Comparison of ENCODE assay signal across 11 cellular contexts in the genomic region with DNA sequence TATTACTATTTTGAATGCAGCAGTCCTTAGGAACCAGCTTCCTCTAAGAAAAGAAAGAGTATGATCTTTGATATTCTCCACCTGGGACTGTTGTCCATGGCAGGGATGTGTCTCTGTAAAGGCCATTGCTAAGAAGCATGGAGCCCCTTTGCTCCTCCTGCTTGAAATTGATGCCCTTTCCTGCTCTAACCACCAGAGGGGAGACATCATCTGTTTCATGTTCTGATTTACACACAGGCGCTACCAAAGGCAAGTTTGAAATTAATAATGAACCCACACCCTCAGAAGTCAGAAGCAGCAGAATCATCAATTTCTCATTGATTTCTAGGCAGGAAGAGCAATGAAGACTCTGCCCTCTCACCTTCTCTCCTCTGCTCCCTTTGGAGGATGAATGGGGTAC.
DNase-seq lines count a peak whose midpoint lies in the region; TF ChIP-seq lines count a peak whose summit lies in the region.
"Had no signal": no experiment of that assay in that cellular context is flagged by ENCODE, and none has a peak within 500 bp of the region (broad histone marks: within the 10 kb centered on the region; RNA-seq: fewer than 3 reads in every experiment).

No MANE protein-coding gene starts in this region.

- H4K20me1 ChIP-seq in Loucy (ENCODE audit: insufficient read depth, low read length, poor library complexity, severe bottlenecking) = no peaks in the 10 kb centered on the region

- no peak for TF ChIP-seq POLR2A in transverse colon (IDR thresholded peaks at IDR 0.05)

- H3F3A ChIP-seq in Loucy (ENCODE audit: low read depth) = no peaks in the 10 kb centered on the region

- H3K79me2 ChIP-seq in Loucy (ENCODE audit: insufficient read depth, low read length) = no peaks in the 10 kb centered on the region

- H3K27me3 ChIP-seq in Loucy (ENCODE audit: insufficient read depth, low read length, poor library complexity, severe bottlenecking) (no peaks in the 10 kb centered on the region), transverse colon (no peaks in the 10 kb centered on the region)

- intact Hi-C loops in MCF 10A (cut with micrococcal nuclease) = loop anchor here (1.0 to 10.0 kb wide), 4 partner anchors 245 to 656 kb away; no protein-coding TSS in a partner anchor
- intact Hi-C loops in transverse colon (cut with DNase I; ENCODE audit: low total_unique reads) = no loop called here

- H2AFZ ChIP-seq in Loucy (ENCODE audit: low read length) = no peak overlapping the region

- WGBS in transverse colon (ENCODE audit: low coverage in 1 of 2), 2 donors = 83 to 100% methylated on average over 1 of the region's 1 CpG

- no peak for TF ChIP-seq EP300 in transverse colon (IDR thresholded peaks at IDR 0.05; ENCODE audit: low read depth)

- no peak overlapping the region for H3K4me2 ChIP-seq in Loucy (ENCODE audit: low read depth, low read length, poor library complexity, severe bottlenecking)

- H3K36me3 ChIP-seq in Loucy (ENCODE audit: insufficient read depth, low read length) (no peaks in the 10 kb centered on the region), transverse colon (no peaks in the 10 kb centered on the region)

- no peak overlapping the region for H3K27ac Mint-ChIP-seq in MCF 10A (ENCODE audit: low read depth, unreplicated experiment)
- H3K27ac Mint-ChIP-seq in mesothelial cell of epicardium = no peak overlapping the region

- DNase-seq in GM12865 (ENCODE audit: low read depth) (peak; percentile 41), MCF 10A (ENCODE audit: unreplicated experiment) (peak; percentile 27), mesothelial cell of epicardium (ENCODE audit: low spot score in 2 of 2, unreplicated experiment in 2 of 2) (no peak), SKM-1 treated with dmso at 0.1 percent for 144 hours (lab: John Stamatoyannopoulos, UW; ENCODE audit: unreplicated experiment) (no peak), medulla oblongata (ENCODE audit: extremely low spot score) (no peak), COR-L47 (lab: John Stamatoyannopoulos, UW) (no peak), transverse colon (no peak)
- DNase-seq: left colon, small intestine had no signal

- H3K9me3 ChIP-seq in Loucy (ENCODE audit: insufficient read depth, low read depth, low read length) (no peaks in the 10 kb centered on the region), transverse colon (peaks cover 0 to 5% of the 10 kb centered on the region in 2 donors)

- H3K9ac ChIP-seq in Loucy (ENCODE audit: low read depth, low read length, poor library complexity, severe bottlenecking) = no peak overlapping the region

- H3K9me2 ChIP-seq in Loucy (replicated peaks; ENCODE audit: low read depth, low read length) = no peaks in the 10 kb centered on the region

- H3K4me1 Mint-ChIP-seq in MCF 10A (ENCODE audit: insufficient read depth, unreplicated experiment) (no peaks in the 10 kb centered on the region), mesothelial cell of epicardium (peaks cover 20% of the 10 kb centered on the region)

- in situ Hi-C loops in transverse colon (cut with MboI; ENCODE audit: low pct_ligation_motif_present in 1 of 4, low pct_unique_long_range_greater_than_20kb in 1 of 4, low sequenced_read_pairs in 3 of 4) = no loop called here

- H3K4me3 ChIP-seq in GM12865 (ENCODE audit: low read depth, low read length) (no peak overlapping the region), Loucy (ENCODE audit: low read length, poor library complexity, severe bottlenecking) (no peak overlapping the region), transverse colon (no peak overlapping the region)

- H3K27ac ChIP-seq in transverse colon = no peak overlapping the region
- H3K27ac ChIP-seq: RWPE1 had no signal

- H3K4me3 Mint-ChIP-seq in MCF 10A (ENCODE audit: unreplicated experiment) (no peak overlapping the region), mesothelial cell of epicardium (no peak overlapping the region)

- peak; percentile 28 for TF ChIP-seq CTCF in GM12865 (IDR thresholded peaks at IDR 0.05; ENCODE audit: insufficient read depth, low read depth, low read length, missing control alignments)
- TF ChIP-seq CTCF in Loucy (conservative IDR thresholded peaks at IDR 0.05; ENCODE audit: low read length) = peak; percentile 58
- peak; percentile 42 for TF ChIP-seq CTCF in MCF 10A (IDR thresholded peaks at IDR 0.05; ENCODE audit: unreplicated experiment)
- TF ChIP-seq CTCF in mesothelial cell of epicardium (IDR thresholded peaks at IDR 0.05; ENCODE audit: unreplicated experiment) = peak; percentile 23
- no peak for TF ChIP-seq CTCF in transverse colon (IDR thresholded peaks at IDR 0.05)

- POLR2A ChIA-PET in MCF 10A (lab: Yijun Ruan, JAX) = no interaction called here

- H3K27me3 Mint-ChIP-seq in MCF 10A (ENCODE audit: insufficient read depth, unreplicated experiment) = no peaks in the 10 kb centered on the region
- no peaks in the 10 kb centered on the region for H3K27me3 Mint-ChIP-seq in mesothelial cell of epicardium (ENCODE audit: low read depth)

- H3K36me3 Mint-ChIP-seq in MCF 10A (ENCODE audit: insufficient read depth, unreplicated experiment) (no peaks in the 10 kb centered on the region), mesothelial cell of epicardium (no peaks in the 10 kb centered on the region)

- H3K9me3 Mint-ChIP-seq in MCF 10A (ENCODE audit: unreplicated experiment) (peaks cover 13% of the 10 kb centered on the region), mesothelial cell of epicardium (peaks cover 12% of the 10 kb centered on the region)

- H3K4me1 ChIP-seq in Loucy (ENCODE audit: insufficient read depth, low read length, poor library complexity, severe bottlenecking) = no peaks in the 10 kb centered on the region
- no peaks in the 10 kb centered on the region for H3K4me1 ChIP-seq in transverse colon

- BruUV-seq in MCF 10A (replicated peaks; lab: Mats Ljungman, UMichigan) = no TSS peak

- CTCF ChIA-PET in MCF 10A (lab: Yijun Ruan, JAX) = interaction anchor here (0.7 kb wide), 1 partner anchor 243 kb away, joined by 3 read pairs; no protein-coding TSS in a partner anchor

Comparison
In these comparisons a context has a peak if more than half of its experiments do, and no peak if none do; other contexts are left out.
1. DNase-seq: peak in GM12865 (single experiment) and MCF 10A (single experiment); none in mesothelial cell of epicardium (0 of 2), SKM-1 treated with dmso at 0.1 percent for 144 hours (single experiment), medulla oblongata (single experiment), COR-L47 (single experiment) and transverse colon (single experiment).
2. CTCF ChIP-seq: peak in GM12865 (single experiment), Loucy (single experiment), MCF 10A (single experiment) and mesothelial cell of epicardium (single experiment); none in transverse colon (0 of 5).